ENCODE assay signal across 12 cellular contexts in genomic region chr19:48991011-48991609, GRCh38. TPM values are rescaled to one million over a fixed set of nuclear protein-coding genes. Genes with fewer than 3 reads are reported as not detected.
DNase-seq lines count a peak whose midpoint lies in the region; ATAC-seq, FAIRE-seq and TF ChIP-seq lines count a peak whose summit lies in the region.
"Had no signal": no experiment of that assay in that cellular context is flagged by ENCODE, and none has a peak within 500 bp of the region (broad histone marks: within the 10 kb centered on the region; RNA-seq: fewer than 3 reads in every experiment).

No MANE protein-coding gene starts in this region.

- TF ChIP-seq POLR2A in HCT116 (IDR thresholded peaks at IDR 0.05; ENCODE audit: borderline replicate concordance, extremely low read depth, insufficient read depth, insufficient read length): no peak

- H2AFZ ChIP-seq in HCT116 (ENCODE audit: low read depth, low read length, poor library complexity, severe bottlenecking): no peak overlapping the region

- H3K9ac ChIP-seq in HCT116 (ENCODE audit: low read length) (no peak overlapping the region), kidney (ENCODE audit: low read length in 2 of 2) (peak overlapping the region in 1 of 2 donors; percentile 99)

- H3K9me3 ChIP-seq in AG04450 (ENCODE audit: control insufficient read depth, insufficient read depth, low read length): no peaks in the 10 kb centered on the region
- no peaks in the 10 kb centered on the region for H3K9me3 ChIP-seq in HCT116 (ENCODE audit: control insufficient read depth in 1 of 2, insufficient read depth in 1 of 2, low read depth in 1 of 2, low read length in 2 of 2)
- H3K9me3 ChIP-seq in neutrophil: no peaks in the 10 kb centered on the region
- no peaks in the 10 kb centered on the region for H3K9me3 ChIP-seq in kidney (ENCODE audit: control insufficient read depth in 1 of 2, low read length in 2 of 2)
- H3K9me3 ChIP-seq: HAP-1 had no signal

- H4K20me1 ChIP-seq in HCT116 (ENCODE audit: insufficient read depth): no peaks in the 10 kb centered on the region

- POLR2A ChIA-PET in AG04450 (lab: Yijun Ruan, JAX) (interaction anchor here (0.7 to 3.0 kb wide), 4 partner anchors 12 to 118 kb away, joined by 3 to 22 read pairs (median 6); partner anchors contain the start of genes FTL and PPP1R15A), HCT116 (lab: Charles Lee) (no interaction called here)

- H3K4me1 Mint-ChIP-seq in dendritic cell treated with granulocyte-macrophage colony-stimulating factor and Interleukin-4, amounts not matched to agents 40 ng/mL and 50 ng/mL, for 4 days (ENCODE audit: low read depth): peaks cover 55% of the 10 kb centered on the region

- peak overlapping the region; percentile 95 for H3K27ac Mint-ChIP-seq in dendritic cell treated with granulocyte-macrophage colony-stimulating factor and Interleukin-4, amounts not matched to agents 40 ng/mL and 50 ng/mL, for 4 days

- RAD21 ChIA-PET in HCT116 (lab: Charles Lee; ENCODE audit: low non-redundant PET in 1 of 2, low total read pairs in 2 of 2, uncharacterized antibody in 2 of 2, unreplicated experiment in 2 of 2): no interaction called here

- H3K9me3 Mint-ChIP-seq in dendritic cell treated with granulocyte-macrophage colony-stimulating factor and Interleukin-4, amounts not matched to agents 40 ng/mL and 50 ng/mL, for 4 days: no peaks in the 10 kb centered on the region
- H3K9me3 Mint-ChIP-seq: activated naive CD4-positive, alpha-beta T cell treated with anti-CD3 and anti-CD28 coated beads, Interleukin-2, amount 50 U/mL, for 72 hours had no signal

- H3K9me2 ChIP-seq in HCT116 (ENCODE audit: insufficient read depth): no peaks in the 10 kb centered on the region

- DNase-seq in AG04450 (ENCODE audit: low read depth, low spot score) (no peak), HCT116 (ENCODE audit: low read depth, low spot score) (no peak), iPS-NIHi7 (ENCODE audit: extremely low spot score) (no peak), D721Med (ENCODE audit: insufficient read length, low spot score) (no peak), kidney (no peak)

- H3K27me3 ChIP-seq in AG04450 (ENCODE audit: control insufficient read depth, insufficient read depth, low read length) (no peaks in the 10 kb centered on the region), HCT116 (ENCODE audit: insufficient read depth, low read length) (no peaks in the 10 kb centered on the region), neutrophil (no peaks in the 10 kb centered on the region)

- peaks cover 11 to 19% of the 10 kb centered on the region in 2 experiments for H3K4me1 ChIP-seq in HCT116 (ENCODE audit: control insufficient read depth in 1 of 2, insufficient read depth in 2 of 2, low read length in 2 of 2)
- peaks cover 39 to 40% of the 10 kb centered on the region in 2 experiments for H3K4me1 ChIP-seq in neutrophil (ENCODE audit: control insufficient read depth in 1 of 2, insufficient read depth in 1 of 2, low read depth in 1 of 2, low read length in 1 of 2)
- H3K4me1 ChIP-seq in kidney (ENCODE audit: control insufficient read depth in 1 of 2, insufficient read depth in 1 of 2, low read depth in 1 of 2, low read length in 2 of 2): peaks cover 11 to 27% of the 10 kb centered on the region in 2 donors

- ATAC-seq in HCT116: no peak
- ATAC-seq in HG02798 (IDR thresholded peaks at IDR 0.05; ENCODE audit: poor library complexity, unreplicated experiment): no peak
- ATAC-seq: activated naive CD4-positive, alpha-beta T cell treated with anti-CD3 and anti-CD28 coated beads, Interleukin-2, amount 50 U/mL, for 72 hours had no signal

- H3K27ac ChIP-seq in AG04450 (ENCODE audit: low read depth, low read length): no peak overlapping the region
- peak overlapping the region; percentile 15; the same call in 1 of the 2 replicates for H3K27ac ChIP-seq in HCT116 (ENCODE audit: low read depth, low read length)
- H3K27ac ChIP-seq in neutrophil: peak overlapping the region; percentile 90
- no peak overlapping the region for H3K27ac ChIP-seq in kidney (ENCODE audit: low read depth in 2 of 2, low read length in 2 of 2)

- CTCF ChIA-PET in AG04450 (lab: Charles Lee) (interaction anchor here (1.0 to 3.0 kb wide), 5 partner anchors 9 to 203 kb away, joined by 3 to 61 read pairs (median 4); no protein-coding TSS in a partner anchor), HCT116 (lab: Charles Lee) (interaction anchor here (1.4 kb wide), 1 partner anchor 20 kb away, joined by 6 read pairs; no protein-coding TSS in a partner anchor)

- peaks cover 77% of the 10 kb centered on the region for H3K36me3 Mint-ChIP-seq in dendritic cell treated with granulocyte-macrophage colony-stimulating factor and Interleukin-4, amounts not matched to agents 40 ng/mL and 50 ng/mL, for 4 days (ENCODE audit: low read depth)

- BruUV-seq in HCT116 (replicated peaks; lab: Mats Ljungman, UMichigan): no TSS peak

- no peaks in the 10 kb centered on the region for H3K27me3 Mint-ChIP-seq in dendritic cell treated with granulocyte-macrophage colony-stimulating factor and Interleukin-4, amounts not matched to agents 40 ng/mL and 50 ng/mL, for 4 days

- no peak overlapping the region for H3K4me3 Mint-ChIP-seq in dendritic cell treated with granulocyte-macrophage colony-stimulating factor and Interleukin-4, amounts not matched to agents 40 ng/mL and 50 ng/mL, for 4 days

- H3K79me2 ChIP-seq in HCT116 (ENCODE audit: insufficient read depth, low read length): peaks cover 50% of the 10 kb centered on the region

- H3K4me3 ChIP-seq in AG04450 (ENCODE audit: low read depth, low read length): peak overlapping the region; percentile 96
- H3K4me3 ChIP-seq in HCT116 (replicated peaks in 1 of 2; ENCODE audit: low read depth in 1 of 2, low read length in 2 of 2): no peak overlapping the region
- no peak overlapping the region for H3K4me3 ChIP-seq in neutrophil (ENCODE audit: low read depth in 1 of 2, low read length in 1 of 2)
- H3K4me3 ChIP-seq in kidney (ENCODE audit: low read length in 2 of 2): peak overlapping the region in 1 of 2 donors; percentile 97

- H3K4me2 ChIP-seq in HCT116 (ENCODE audit: low read length): peak overlapping the region; percentile 92; the same call in 1 of the 2 replicates

- no peak for TF ChIP-seq CTCF in AG04450 (IDR thresholded peaks at IDR 0.05; ENCODE audit: low read depth, low read length)
- no peak for TF ChIP-seq CTCF in HCT116 (IDR thresholded peaks at IDR 0.05 in 2 of 3, conservative IDR thresholded peaks at IDR 0.05 in 1 of 3; ENCODE audit: borderline replicate concordance in 1 of 3, insufficient read depth in 1 of 3, low read depth in 2 of 3, low read length in 2 of 3)
- no peak for TF ChIP-seq CTCF in neutrophil (IDR thresholded peaks at IDR 0.05)
- no peak for TF ChIP-seq CTCF in D721Med (IDR thresholded peaks at IDR 0.05; ENCODE audit: insufficient read depth, missing control alignments)
- no peak for TF ChIP-seq CTCF in kidney (IDR thresholded peaks at IDR 0.05; ENCODE audit: borderline replicate concordance, extremely low read depth, insufficient read depth)

- H3K36me3 ChIP-seq in HCT116 (ENCODE audit: control insufficient read depth in 1 of 2, insufficient read depth in 2 of 2, low read length in 2 of 2) (peaks cover 8% of the 10 kb centered on the region in 2 experiments; a peak in 2 of 4 replicates), neutrophil (peaks cover 45% of the 10 kb centered on the region), kidney (ENCODE audit: control insufficient read depth in 1 of 2, insufficient read depth in 2 of 2, low read length in 2 of 2) (peaks cover 4 to 10% of the 10 kb centered on the region in 2 donors)

- intact Hi-C loops in HCT116 (cut with micrococcal nuclease) (no loop called here), kidney (cut with DNase I) (no loop called here)
- intact Hi-C loops in dendritic cell treated with granulocyte-macrophage colony-stimulating factor and Interleukin-4, amounts not matched to agents 40 ng/mL and 50 ng/mL, for 4 days (cut with micrococcal nuclease): no loop called here

- no peak for TF ChIP-seq RAD21 in HCT116 (IDR thresholded peaks at IDR 0.05; ENCODE audit: low read depth)

- FAIRE-seq in D721Med (lab: Jason Lieb, UNC) (no peak), kidney (lab: Jason Lieb, UNC) (no peak)

TF ChIP-seq in HCT116, 20 proteins besides CTCF, POLR2A, EP300 and RAD21:
- no peak for TF ChIP-seq EZH2phosphoT487 (IDR thresholded peaks at IDR 0.05; ENCODE audit: borderline replicate concordance)

RNA-seq across cellular contexts. Expression of gene GYS1, which starts 2.0 kb away (rescaled TPM):
- polyA plus RNA-seq in AG04450 (2011; rRNA removed) (19.5 and 24.1 TPM in 2 replicates), kidney (ENCODE audit: insufficient read depth, low read depth, low replicate concordance) (23.9 TPM)
- polyA minus RNA-seq in AG04450 (2011; rRNA and poly(A)+ RNA removed): 33.6 and 40.9 TPM in 2 replicates
- total RNA-seq in HCT116 (2021; ENCODE audit: unreplicated experiment) (50.7 TPM), kidney (41.5 TPM)
- 43.9 and 57.3 TPM in 2 replicates for polyA plus RNA-seq in HCT116 (2012)

RNA-seq across cellular contexts. Expression of gene RUVBL2, which starts 2.6 kb away (rescaled TPM):
- 107 and 131 TPM in 2 replicates for polyA plus RNA-seq in AG04450 (2011; rRNA removed)
- polyA minus RNA-seq in AG04450 (2011; rRNA and poly(A)+ RNA removed): 128 and 170 TPM in 2 replicates
- 270 TPM for total RNA-seq in HCT116 (2021; ENCODE audit: unreplicated experiment)
- 410 and 435 TPM in 2 replicates for polyA plus RNA-seq in HCT116 (2012)
- total RNA-seq in kidney: 57.0 TPM
- 83.6 TPM for polyA plus RNA-seq in kidney (ENCODE audit: insufficient read depth, low read depth, low replicate concordance)

RNA-seq across cellular contexts. Expression of gene LHB, which starts 25.8 kb away (rescaled TPM):
- polyA plus RNA-seq in AG04450 (2011; rRNA removed) (0.31 TPM in 1 of 2 replicates, not detected in the other), kidney (ENCODE audit: insufficient read depth, low read depth, low replicate concordance) (not detected)
- polyA minus RNA-seq in AG04450 (2011; rRNA and poly(A)+ RNA removed): not detected in 2 replicates
- total RNA-seq in HCT116 (2021; ENCODE audit: unreplicated experiment) (3.7 TPM), kidney (not detected)
- 4.2 and 4.7 TPM in 2 replicates for polyA plus RNA-seq in HCT116 (2012)
- total RNA-seq: activated naive CD4-positive, alpha-beta T cell treated with anti-CD3 and anti-CD28 coated beads, Interleukin-2, amount 50 U/mL, for 72 hours; liver; ureter had no signal
- polyA plus RNA-seq: liver had no signal

RNA-seq across cellular contexts. Expression of gene FTL, which starts 26.0 kb away (rescaled TPM):
- polyA plus RNA-seq in AG04450 (2011; rRNA removed) (3,644 and 5,326 TPM in 2 replicates), kidney (ENCODE audit: insufficient read depth, low read depth, low replicate concordance) (17,016 TPM)
- polyA minus RNA-seq in AG04450 (2011; rRNA and poly(A)+ RNA removed): 1,419 and 2,011 TPM in 2 replicates
- total RNA-seq in HCT116 (2021; ENCODE audit: unreplicated experiment) (1,885 TPM), kidney (1,841 TPM)
- 2,308 and 2,337 TPM in 2 replicates for polyA plus RNA-seq in HCT116 (2012)

RNA-seq across cellular contexts. Expression of gene CGB3, which starts 33.0 kb away (rescaled TPM):
- polyA plus RNA-seq in AG04450 (2011; rRNA removed): not detected in 2 replicates
- not detected in 2 replicates for polyA minus RNA-seq in AG04450 (2011; rRNA and poly(A)+ RNA removed)
- total RNA-seq in HCT116 (2021; ENCODE audit: unreplicated experiment): not detected
- not detected in 2 replicates for polyA plus RNA-seq in HCT116 (2012)
- not detected for total RNA-seq in kidney
- polyA plus RNA-seq in kidney (ENCODE audit: insufficient read depth, low read depth, low replicate concordance): not detected
- total RNA-seq: activated naive CD4-positive, alpha-beta T cell treated with anti-CD3 and anti-CD28 coated beads, Interleukin-2, amount 50 U/mL, for 72 hours; liver; ureter had no signal
- polyA plus RNA-seq: liver had no signal

Comparison
In these comparisons a context has a peak if more than half of its experiments do, and no peak if none do; other contexts are left out.
1. H3K27ac ChIP-seq: peak in HCT116 (single experiment) and neutrophil (single experiment); none in AG04450 (single experiment) and kidney (0 of 2).